ENCODE assay signal across 8 cellular contexts in genomic region chr18:77108001-77108692, GRCh38. TPM values are rescaled to one million over a fixed set of nuclear protein-coding genes. Genes with fewer than 3 reads are reported as not detected.
DNase-seq lines count a peak whose midpoint lies in the region; ATAC-seq lines count a peak whose summit lies in the region.

No MANE protein-coding gene starts in this region.

- H3K9ac ChIP-seq in neuronal stem cell (ENCODE audit: low read depth, low read length, poor library complexity): no peak overlapping the region

- H2AFZ ChIP-seq in ACC112 (ENCODE audit: low read length, unreplicated experiment): peak overlapping the region; percentile 88
- H2AFZ ChIP-seq in neuronal stem cell (ENCODE audit: low read length): peak overlapping the region; percentile 44

- ATAC-seq in GM18502 (IDR thresholded peaks at IDR 0.05; ENCODE audit: poor library complexity, unreplicated experiment) (peak; percentile 71), HG02973 (IDR thresholded peaks at IDR 0.05; ENCODE audit: unreplicated experiment) (peak; percentile 61), GM21526 (IDR thresholded peaks at IDR 0.05; ENCODE audit: low FRiP score, unreplicated experiment) (no peak)

- H2BK15ac ChIP-seq in neuronal stem cell (ENCODE audit: low read length): no peak overlapping the region

- no peaks in the 10 kb centered on the region for H3K36me3 ChIP-seq in ACC112 (ENCODE audit: insufficient read depth, low read length)
- no peaks in the 10 kb centered on the region for H3K36me3 ChIP-seq in SJSA1
- no peaks in the 10 kb centered on the region for H3K36me3 ChIP-seq in neuronal stem cell (replicated peaks in 1 of 2; ENCODE audit: control insufficient read depth in 2 of 2, insufficient read depth in 2 of 2, low read length in 2 of 2)

- H3K9me3 ChIP-seq in SJSA1 (replicated peaks) (no peaks in the 10 kb centered on the region), neuronal stem cell (replicated peaks in 1 of 2; ENCODE audit: control insufficient read depth in 2 of 2, insufficient read depth in 1 of 2, low read depth in 1 of 2, low read length in 2 of 2) (no peaks in the 10 kb centered on the region)

- peak overlapping the region; percentile 86 for H3K27ac ChIP-seq in ACC112 (ENCODE audit: low read depth, low read length)
- peak overlapping the region; percentile 17; the same call in 1 of the 2 replicates for H3K27ac ChIP-seq in SJSA1
- H3K27ac ChIP-seq in neuronal stem cell (replicated peaks; ENCODE audit: low read length): peak overlapping the region; percentile 15

- H3K4me1 ChIP-seq in ACC112 (ENCODE audit: control insufficient read depth, insufficient read depth, low read length, unreplicated experiment) (peaks cover 59% of the 10 kb centered on the region), SJSA1 (replicated peaks) (peaks cover 38% of the 10 kb centered on the region), neuronal stem cell (ENCODE audit: control insufficient read depth in 2 of 2, insufficient read depth in 1 of 2, low read depth in 1 of 2, low read length in 2 of 2) (peaks cover 5 to 6% of the 10 kb centered on the region in 2 donors)

- H3K4me3 ChIP-seq in ACC112 (ENCODE audit: low read depth, low read length) (peak overlapping the region; percentile 61), SJSA1 (no peak overlapping the region), neuronal stem cell (ENCODE audit: low read length in 2 of 2) (no peak overlapping the region)

- no peaks in the 10 kb centered on the region for H3K79me1 ChIP-seq in neuronal stem cell (ENCODE audit: low read depth, low read length)

- H2BK120ac ChIP-seq in neuronal stem cell (ENCODE audit: low read depth, low read length): no peak overlapping the region

- H4K8ac ChIP-seq in neuronal stem cell (ENCODE audit: low read depth, low read length): no peak overlapping the region

- H3K23ac ChIP-seq in neuronal stem cell (ENCODE audit: low read depth, low read length, poor library complexity): no peak overlapping the region

- peak; percentile 22 to 57 for DNase-seq in SJSA1 (ENCODE audit: low read depth in 1 of 2, low spot score in 2 of 2)
- peak; percentile 95 for DNase-seq in epidermal melanocyte (ENCODE audit: insufficient read length, low spot score)
- DNase-seq in neuronal stem cell (ENCODE audit: low spot score): no peak
- DNase-seq in NCI-H526 (lab: John Stamatoyannopoulos, UW): no peak

- H3K4ac ChIP-seq in neuronal stem cell (ENCODE audit: low read length): no peak overlapping the region

- H3K79me2 ChIP-seq in ACC112 (ENCODE audit: control insufficient read depth, insufficient read depth, low read length, unreplicated experiment): no peaks in the 10 kb centered on the region

- no peak overlapping the region for H3K4me2 ChIP-seq in neuronal stem cell (ENCODE audit: insufficient read depth, low read length, poor library complexity, severe bottlenecking)

- no peak overlapping the region for H3K18ac ChIP-seq in neuronal stem cell (ENCODE audit: low read length)

- H3K27me3 ChIP-seq in ACC112 (ENCODE audit: insufficient read depth, low read length): no peaks in the 10 kb centered on the region
- H3K27me3 ChIP-seq in SJSA1 (replicated peaks): no peaks in the 10 kb centered on the region
- no peaks in the 10 kb centered on the region for H3K27me3 ChIP-seq in neuronal stem cell (ENCODE audit: control insufficient read depth in 3 of 3, insufficient read depth in 3 of 3, low read depth in 1 of 3, low read length in 3 of 3)

- H2BK5ac ChIP-seq in neuronal stem cell (ENCODE audit: low read length): no peak overlapping the region

- H4K91ac ChIP-seq in neuronal stem cell (ENCODE audit: low read depth, low read length, poor library complexity): no peak overlapping the region

- no CpG with 5 or more reads among the region's 13 CpGs for WGBS in neuronal stem cell (ENCODE audit: extremely low coverage in 2 of 2, insufficient read length in 2 of 2, insufficient replicate concordance in 1 of 2), 2 donors

- no peak overlapping the region for H2AK5ac ChIP-seq in neuronal stem cell (ENCODE audit: low read depth, low read length)

- no peak overlapping the region for H3K14ac ChIP-seq in neuronal stem cell (ENCODE audit: low read length)

- H2BK12ac ChIP-seq in neuronal stem cell (ENCODE audit: low read length): no peak overlapping the region

RNA-seq across cellular contexts. Expression of gene MBP, which starts 24.4 kb away (rescaled TPM):
- not detected in 2 replicates for total RNA-seq in SJSA1 (2014; rRNA removed; shearing (Covaris generic))
- 1.5 TPM for polyA plus RNA-seq in neuronal stem cell (2013, experiment 1 of 2)
- 1.4 TPM for polyA plus RNA-seq in neuronal stem cell (2013, experiment 2 of 2)

Comparison
In these comparisons a context has a peak if more than half of its experiments do, and no peak if none do; other contexts are left out.
1. H3K27ac ChIP-seq: peak in every context shown above with its lines; median percentile 86 in ACC112; 17 in SJSA1; 15 in neuronal stem cell.
2. DNase-seq: peak in SJSA1 (2 of 2) and epidermal melanocyte (single experiment); none in neuronal stem cell (single experiment) and NCI-H526 (0 of 2).